12 cellular contexts compared by ENCODE assay signal in genomic region chr4:102687982-102688433, GRCh38.
DNase-seq lines count a peak whose midpoint lies in the region; ATAC-seq, FAIRE-seq and TF ChIP-seq lines count a peak whose summit lies in the region.
"Had no signal": no experiment of that assay in that cellular context is flagged by ENCODE, and none has a peak within 500 bp of the region (broad histone marks: within the 10 kb centered on the region; RNA-seq: fewer than 3 reads in every experiment).

No MANE protein-coding gene starts in this region.

- POLR2A ChIA-PET in K562 (lab: Yijun Ruan, JAX): no interaction called here
- POLR2A ChIA-PET in activated CD8-positive, alpha-beta T cell treated with anti-CD3 and anti-CD28 coated beads for 36 hours (lab: Charles Lee): no interaction called here

- CTCF ChIA-PET in K562 (lab: Yijun Ruan, JAX; ENCODE audit: low intra/inter-chr PET ratio): no interaction called here
- CTCF ChIA-PET in activated CD8-positive, alpha-beta T cell treated with anti-CD3 and anti-CD28 coated beads for 36 hours (lab: Charles Lee): no interaction called here
- CTCF ChIA-PET in activated naive CD4-positive, alpha-beta T cell treated with anti-CD3 and anti-CD28 coated beads for 36 hours (lab: Charles Lee): no interaction called here

- no TSS peak for BruUV-seq in K562 (replicated peaks; lab: Mats Ljungman, UMichigan)

- TF ChIP-seq EP300 in K562 (IDR thresholded peaks at IDR 0.05; ENCODE audit: low read length): no peak

- 72% methylated on average over 5 of the region's 7 CpGs for WGBS in K562 (ENCODE audit: insufficient coverage, low coverage, missing lambda C conversion rate)

- no peak overlapping the region for H2AFZ ChIP-seq in K562 (ENCODE audit: low read depth, low read length)

- H3K27me3 Mint-ChIP-seq in activated CD8-positive, alpha-beta T cell treated with anti-CD3 and anti-CD28 coated beads for 36 hours: no peaks in the 10 kb centered on the region
- H3K27me3 Mint-ChIP-seq in activated naive CD4-positive, alpha-beta T cell treated with anti-CD3 and anti-CD28 coated beads for 36 hours (ENCODE audit: low read depth): no peaks in the 10 kb centered on the region
- H3K27me3 Mint-ChIP-seq: activated T-helper 17 cell treated with anti-CD3 and anti-CD28 coated beads, Interleukin-2, amount 50 U/mL, for 72 hours had no signal

- H3K9ac ChIP-seq in K562 (ENCODE audit: insufficient read depth in 1 of 2, low read depth in 2 of 2, low read length in 2 of 2): no peak overlapping the region

- no peak for TF ChIP-seq POLR2A in K562 (conservative IDR thresholded peaks at IDR 0.05)

- FAIRE-seq in K562 (lab: Jason Lieb, UNC) (no peak), RCC 7860 (lab: Jason Lieb, UNC) (no peak)

- TF ChIP-seq CTCF in K562 (IDR thresholded peaks at IDR 0.05 in 2 of 3, conservative IDR thresholded peaks at IDR 0.05 in 1 of 3; ENCODE audit: insufficient read depth in 2 of 3, low read depth in 1 of 3, low read length in 3 of 3): no peak
- no peak for TF ChIP-seq CTCF in activated CD8-positive, alpha-beta T cell treated with anti-CD3 and anti-CD28 coated beads for 36 hours (IDR thresholded peaks at IDR 0.05)

- H4K20me1 ChIP-seq in K562 (replicated peaks; ENCODE audit: control insufficient read depth, insufficient read depth, low read length): no peaks in the 10 kb centered on the region

- no peaks in the 10 kb centered on the region for H3K9me1 ChIP-seq in K562 (ENCODE audit: control insufficient read depth, insufficient read depth, low read length)

- H3K9me3 Mint-ChIP-seq in activated CD8-positive, alpha-beta T cell treated with anti-CD3 and anti-CD28 coated beads for 36 hours: no peaks in the 10 kb centered on the region
- H3K9me3 Mint-ChIP-seq in activated naive CD4-positive, alpha-beta T cell treated with anti-CD3 and anti-CD28 coated beads for 36 hours: no peaks in the 10 kb centered on the region
- H3K9me3 Mint-ChIP-seq: activated T-helper 17 cell treated with anti-CD3 and anti-CD28 coated beads, Interleukin-2, amount 50 U/mL, for 72 hours had no signal

- no peak overlapping the region for H3K27ac Mint-ChIP-seq in activated CD8-positive, alpha-beta T cell treated with anti-CD3 and anti-CD28 coated beads for 36 hours
- H3K27ac Mint-ChIP-seq in activated naive CD4-positive, alpha-beta T cell treated with anti-CD3 and anti-CD28 coated beads for 36 hours: no peak overlapping the region
- H3K27ac Mint-ChIP-seq: activated T-helper 17 cell treated with anti-CD3 and anti-CD28 coated beads, Interleukin-2, amount 50 U/mL, for 72 hours had no signal

- DNase-seq in K562 (ENCODE audit: extremely low read depth in 1 of 4, low spot score in 3 of 4) (no peak), RCC 7860 (ENCODE audit: low spot score) (no peak), NCI-H1436 treated with DMSO at 0.1 percent for 48 hours (lab: John Stamatoyannopoulos, UW) (no peak)
- no peak for DNase-seq in activated CD8-positive, alpha-beta T cell treated with anti-CD3 and anti-CD28 coated beads for 36 hours
- no peak for DNase-seq in activated naive CD4-positive, alpha-beta T cell treated with anti-CD3 and anti-CD28 coated beads for 36 hours
- DNase-seq: COR-L47, dermis blood vessel endothelial cell had no signal

- no peaks in the 10 kb centered on the region for H3K36me3 ChIP-seq in K562 (ENCODE audit: control insufficient read depth, insufficient read depth, low read length)
- H3K36me3 ChIP-seq: HAP-1 had no signal

- H3K27me3 ChIP-seq in K562 (ENCODE audit: control insufficient read depth in 2 of 2, insufficient read depth in 2 of 2, low read length in 2 of 2): no peaks in the 10 kb centered on the region

- no peaks in the 10 kb centered on the region; the same call in 2 of the 3 replicates for H3K79me2 ChIP-seq in K562 (ENCODE audit: control insufficient read depth, insufficient read depth, low read length)

- H3K4me2 ChIP-seq in K562 (ENCODE audit: insufficient read depth, low read length): no peak overlapping the region

- H3K9me3 ChIP-seq in K562 (replicated peaks; ENCODE audit: control insufficient read depth, insufficient read depth, low read depth, low read length): no peaks in the 10 kb centered on the region
- H3K9me3 ChIP-seq: HAP-1 had no signal

- no peaks in the 10 kb centered on the region for H3K4me1 Mint-ChIP-seq in activated CD8-positive, alpha-beta T cell treated with anti-CD3 and anti-CD28 coated beads for 36 hours (ENCODE audit: low read depth)
- no peaks in the 10 kb centered on the region for H3K4me1 Mint-ChIP-seq in activated naive CD4-positive, alpha-beta T cell treated with anti-CD3 and anti-CD28 coated beads for 36 hours (ENCODE audit: low read depth)
- H3K4me1 Mint-ChIP-seq: activated T-helper 17 cell treated with anti-CD3 and anti-CD28 coated beads, Interleukin-2, amount 50 U/mL, for 72 hours had no signal

- H3K4me1 ChIP-seq in K562 (replicated peaks in 1 of 2; ENCODE audit: control insufficient read depth in 2 of 2, insufficient read depth in 2 of 2, low read length in 2 of 2): peaks cover 0 to 22% of the 10 kb centered on the region in 2 experiments; a peak in 3 of 5 replicates
- H3K4me1 ChIP-seq: HAP-1 had no signal

- no peak for TF ChIP-seq RAD21 in K562 (CRISPR knock-in tag; conservative IDR thresholded peaks at IDR 0.05 in 1 of 2, IDR thresholded peaks at IDR 0.05 in 1 of 2)

- no peak overlapping the region for H3K27ac ChIP-seq in K562 (ENCODE audit: extremely low read depth, low read depth, low read length)

- intact Hi-C loops in K562 (cut with micrococcal nuclease): no loop called here
- intact Hi-C loops in activated CD8-positive, alpha-beta T cell treated with anti-CD3 and anti-CD28 coated beads for 36 hours (cut with micrococcal nuclease): no loop called here
- intact Hi-C loops in activated naive CD4-positive, alpha-beta T cell treated with anti-CD3 and anti-CD28 coated beads for 36 hours (cut with micrococcal nuclease): no loop called here

- H3K4me3 Mint-ChIP-seq in activated CD8-positive, alpha-beta T cell treated with anti-CD3 and anti-CD28 coated beads for 36 hours: no peak overlapping the region
- no peak overlapping the region for H3K4me3 Mint-ChIP-seq in activated naive CD4-positive, alpha-beta T cell treated with anti-CD3 and anti-CD28 coated beads for 36 hours
- H3K4me3 Mint-ChIP-seq: activated T-helper 17 cell treated with anti-CD3 and anti-CD28 coated beads, Interleukin-2, amount 50 U/mL, for 72 hours had no signal

- H3K4me3 ChIP-seq in K562: no peak overlapping the region
- H3K4me3 ChIP-seq: HAP-1 had no signal

- peaks cover 3% of the 10 kb centered on the region for H3K36me3 Mint-ChIP-seq in activated CD8-positive, alpha-beta T cell treated with anti-CD3 and anti-CD28 coated beads for 36 hours (ENCODE audit: low read depth)
- peaks cover 5% of the 10 kb centered on the region for H3K36me3 Mint-ChIP-seq in activated naive CD4-positive, alpha-beta T cell treated with anti-CD3 and anti-CD28 coated beads for 36 hours (ENCODE audit: low read depth)

- in situ Hi-C loops in K562 (cut with MboI): no loop called here

- ATAC-seq in GM18508 (IDR thresholded peaks at IDR 0.05; ENCODE audit: insufficient read depth, unreplicated experiment) (peak; percentile 17), GM21526 (IDR thresholded peaks at IDR 0.05; ENCODE audit: low FRiP score, unreplicated experiment) (peak; percentile 35), HG03108 (IDR thresholded peaks at IDR 0.05; ENCODE audit: unreplicated experiment) (peak; percentile 18), K562 (no peak)
- ATAC-seq in activated CD8-positive, alpha-beta T cell treated with anti-CD3 and anti-CD28 coated beads for 36 hours: no peak

TF ChIP-seq in K562, 482 proteins besides CTCF, POLR2A, EP300 and RAD21 (continues in another document):
- TF ChIP-seq ZFP91 (CRISPR knock-in tag; IDR thresholded peaks at IDR 0.05): no peak
- TF ChIP-seq FOSL1 (tag; conservative IDR thresholded peaks at IDR 0.05): peak; percentile 45; the same call in 1 of the 2 replicates

Comparison
In these comparisons a context has a peak if more than half of its experiments do, and no peak if none do; other contexts are left out.
1. ATAC-seq: peak in GM18508 (single experiment), GM21526 (single experiment) and HG03108 (single experiment); none in K562 (single experiment) and activated CD8-positive, alpha-beta T cell treated with anti-CD3 and anti-CD28 coated beads for 36 hours (single experiment).